8 cellular contexts compared by ENCODE assay signal in the genomic region with DNA sequence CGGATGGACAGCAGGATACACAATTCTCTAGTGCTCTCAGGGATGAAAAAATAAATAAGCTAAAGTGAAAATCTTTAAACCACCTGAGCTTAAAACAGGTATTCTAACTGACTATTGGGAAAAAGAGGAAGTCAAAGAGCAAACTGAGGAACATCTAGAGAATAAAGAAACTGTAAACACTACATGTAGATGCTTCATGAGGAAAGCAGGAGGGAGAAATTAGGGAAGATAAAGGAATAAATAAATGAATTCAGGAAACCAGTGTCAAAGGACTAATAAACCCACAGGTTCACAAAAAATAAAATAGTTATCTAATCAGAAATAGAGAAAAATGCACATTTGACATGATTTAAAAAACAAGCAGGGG. TPM values are rescaled to one million over a fixed set of nuclear protein-coding genes. Genes with fewer than 3 reads are reported as not detected.
DNase-seq lines count a peak whose midpoint lies in the region; ATAC-seq and TF ChIP-seq lines count a peak whose summit lies in the region.

No MANE protein-coding gene starts in this region.

- H3K4me3 Mint-ChIP-seq in activated T-helper 2 cell treated with anti-CD3 and anti-CD28 coated beads, Interferon-gamma antibody, Interleukin-2, Interleukin-4, amounts not matched to agents 10 μg/mL and 5 μg/mL and 100 μg/mL, durations not matched to agents 14 hours and 24 hours and 36 hours (ENCODE audit: low read depth) = peak overlapping the region; percentile 96

- no peak for ATAC-seq in Right ventricle myocardium superior (ENCODE audit: poor library complexity)
- ATAC-seq in lung (ENCODE audit: insufficient read depth, low FRiP score) = no peak
- no peak for ATAC-seq in GM18870 (IDR thresholded peaks at IDR 0.05; ENCODE audit: unreplicated experiment)

- no peaks in the 10 kb centered on the region for H3K9me3 Mint-ChIP-seq in activated T-helper 2 cell treated with anti-CD3 and anti-CD28 coated beads, Interferon-gamma antibody, Interleukin-2, Interleukin-4, amounts not matched to agents 10 μg/mL and 5 μg/mL and 100 μg/mL, durations not matched to agents 14 hours and 24 hours and 36 hours

- no peak for DNase-seq in left ventricle myocardium inferior
- no peak for DNase-seq in Right ventricle myocardium superior
- DNase-seq in activated T-helper 2 cell treated with anti-CD3 and anti-CD28 coated beads, Interferon-gamma antibody, Interleukin-2, Interleukin-4, amounts not matched to agents 10 μg/mL and 5 μg/mL and 100 μg/mL, durations not matched to agents 14 hours and 24 hours and 36 hours (ENCODE audit: low spot score) = no peak
- no peak for DNase-seq in lung (ENCODE audit: low spot score)
- DNase-seq in OCI-M2 (lab: John Stamatoyannopoulos, UW; ENCODE audit: unreplicated experiment) = no peak
- no peak for DNase-seq in A172 (ENCODE audit: low spot score)
- DNase-seq in DMS53 (lab: John Stamatoyannopoulos, UW) = no peak

- 0 to 9% methylated on average over 1 of the region's 1 CpG for WGBS in lung, 2 donors

- no peaks in the 10 kb centered on the region for H3K9me3 ChIP-seq in left ventricle myocardium inferior (replicated peaks)
- H3K9me3 ChIP-seq in lung (ENCODE audit: control insufficient read depth in 2 of 2, insufficient read depth in 1 of 2, low read length in 1 of 2) = no peaks in the 10 kb centered on the region

- intact Hi-C loops in left ventricle myocardium inferior (cut with micrococcal nuclease) (no loop called here), Right ventricle myocardium superior (cut with DNase I) (no loop called here)
- intact Hi-C loops in activated T-helper 2 cell treated with anti-CD3 and anti-CD28 coated beads, Interferon-gamma antibody, Interleukin-2, Interleukin-4, amounts not matched to agents 10 μg/mL and 5 μg/mL and 100 μg/mL, durations not matched to agents 14 hours and 24 hours and 36 hours (cut with micrococcal nuclease) = loop anchor here (5.0 to 10.0 kb wide), 3 partner anchors 135 to 308 kb away; a partner anchor contains a TSS

- H3K4me1 Mint-ChIP-seq in activated T-helper 2 cell treated with anti-CD3 and anti-CD28 coated beads, Interferon-gamma antibody, Interleukin-2, Interleukin-4, amounts not matched to agents 10 μg/mL and 5 μg/mL and 100 μg/mL, durations not matched to agents 14 hours and 24 hours and 36 hours (ENCODE audit: low read depth) = peaks cover 23% of the 10 kb centered on the region

- H3K27ac ChIP-seq in left ventricle myocardium inferior (replicated peaks) = peak overlapping the region; percentile 91
- peak overlapping the region; percentile 44 to 81 for H3K27ac ChIP-seq in lung (ENCODE audit: low read depth in 1 of 2, low read length in 1 of 2)

- no peaks in the 10 kb centered on the region for H3K36me3 ChIP-seq in left ventricle myocardium inferior
- H3K36me3 ChIP-seq in lung (ENCODE audit: control insufficient read depth in 2 of 2, insufficient read depth in 2 of 2, low read length in 2 of 2) = no peaks in the 10 kb centered on the region

- TF ChIP-seq CTCF in left ventricle myocardium inferior (IDR thresholded peaks at IDR 0.05; ENCODE audit: borderline replicate concordance) = no peak
- TF ChIP-seq CTCF in lung (IDR thresholded peaks at IDR 0.05; ENCODE audit: control extremely low read depth, extremely low read depth) = no peak

- H3K27me3 ChIP-seq in left ventricle myocardium inferior (ENCODE audit: low read depth) (no peaks in the 10 kb centered on the region), lung (ENCODE audit: control insufficient read depth, insufficient read depth) (no peaks in the 10 kb centered on the region)

- peaks cover 19% of the 10 kb centered on the region for H3K4me1 ChIP-seq in left ventricle myocardium inferior
- peaks cover 2 to 4% of the 10 kb centered on the region in 2 donors for H3K4me1 ChIP-seq in lung (ENCODE audit: control insufficient read depth in 2 of 2, insufficient read depth in 2 of 2, low read length in 2 of 2)

- H3K27me3 Mint-ChIP-seq in activated T-helper 2 cell treated with anti-CD3 and anti-CD28 coated beads, Interferon-gamma antibody, Interleukin-2, Interleukin-4, amounts not matched to agents 10 μg/mL and 5 μg/mL and 100 μg/mL, durations not matched to agents 14 hours and 24 hours and 36 hours (ENCODE audit: low read depth) = no peaks in the 10 kb centered on the region

- H3K4me3 ChIP-seq in left ventricle myocardium inferior (peak overlapping the region; percentile 88), lung (no peak overlapping the region)

- peaks cover 21% of the 10 kb centered on the region for H3K36me3 Mint-ChIP-seq in activated T-helper 2 cell treated with anti-CD3 and anti-CD28 coated beads, Interferon-gamma antibody, Interleukin-2, Interleukin-4, amounts not matched to agents 10 μg/mL and 5 μg/mL and 100 μg/mL, durations not matched to agents 14 hours and 24 hours and 36 hours (ENCODE audit: low read depth)

- H3K27ac Mint-ChIP-seq in activated T-helper 2 cell treated with anti-CD3 and anti-CD28 coated beads, Interferon-gamma antibody, Interleukin-2, Interleukin-4, amounts not matched to agents 10 μg/mL and 5 μg/mL and 100 μg/mL, durations not matched to agents 14 hours and 24 hours and 36 hours = peak overlapping the region; percentile 92

RNA-seq across cellular contexts. Expression of a gene that starts 0.5 kb away (rescaled TPM):
- total RNA-seq in left ventricle myocardium inferior (47.7 TPM), Right ventricle myocardium superior (57.8 TPM), lung (10 to 100 TPM; 62.3 to 65.0 TPM)
- total RNA-seq in activated T-helper 2 cell treated with anti-CD3 and anti-CD28 coated beads, Interferon-gamma antibody, Interleukin-2, Interleukin-4, amounts not matched to agents 10 μg/mL and 5 μg/mL and 100 μg/mL, durations not matched to agents 14 hours and 24 hours and 36 hours = 25.8 and 31.2 TPM in 2 replicates
- polyA plus RNA-seq in lung = 100 to 1,000 TPM in 1 of 2 donors, 10 to 100 TPM in 1; 21.7 to 126 TPM
- 22.0 and 24.1 TPM in 2 replicates for total RNA-seq in A172 (2014; rRNA removed; shearing (Covaris generic))
